8 cellular contexts compared by ENCODE assay signal in the genomic region with DNA sequence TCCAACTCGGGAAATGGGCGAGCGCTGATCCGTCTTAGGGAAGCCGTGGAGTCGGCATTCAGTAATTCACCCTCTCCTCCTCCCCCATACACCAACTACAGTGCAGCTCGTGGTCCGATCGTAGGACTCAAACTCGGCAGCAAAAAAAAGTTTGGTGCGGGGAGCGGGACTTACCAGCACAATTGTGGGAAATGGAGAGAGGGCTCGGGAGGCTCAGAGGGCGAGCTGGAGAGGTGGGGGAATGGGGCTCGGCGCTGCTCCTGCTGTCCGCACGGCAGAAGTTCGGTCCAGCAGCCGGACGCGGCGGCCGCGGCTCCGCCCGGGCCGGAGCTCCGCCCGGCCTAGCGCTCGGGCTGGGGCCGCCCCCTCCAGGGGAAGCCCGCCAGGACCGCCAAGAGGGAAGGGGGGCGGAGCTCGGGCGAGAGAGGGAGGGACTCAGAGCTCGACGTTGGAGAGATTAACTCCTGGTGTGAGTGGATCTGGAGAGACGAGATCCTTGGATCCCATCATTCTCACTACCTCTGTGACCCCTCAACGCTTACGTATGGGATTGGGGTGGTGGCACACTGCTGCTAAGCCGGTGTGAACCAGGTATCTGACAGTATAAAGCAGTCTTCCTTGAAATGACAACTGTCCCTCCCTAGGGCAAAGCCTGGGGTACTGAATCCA. TPM values are rescaled to one million over a fixed set of nuclear protein-coding genes. Genes with fewer than 3 reads are reported as not detected.
DNase-seq lines count a peak whose midpoint lies in the region; ATAC-seq and TF ChIP-seq lines count a peak whose summit lies in the region.

No MANE protein-coding gene starts in this region.

- H3K27me3 ChIP-seq in brain microvascular endothelial cell (replicated peaks) (no peaks in the 10 kb centered on the region), skeletal muscle tissue (ENCODE audit: control insufficient read depth in 3 of 3, insufficient read depth in 3 of 3, low read length in 3 of 3) (no peaks in the 10 kb centered on the region)

- H3K4me1 ChIP-seq in skeletal muscle tissue (ENCODE audit: control insufficient read depth in 3 of 3, insufficient read depth in 3 of 3, low read length in 3 of 3), result peaks cover 16 to 26% (median 17%) of the 10 kb centered on the region in 3 donors

- H3K9ac ChIP-seq in skeletal muscle tissue (ENCODE audit: low read depth in 1 of 3, low read length in 3 of 3), result peak overlapping the region; percentile 81 to 89 (median 88)

- H3K4me3 ChIP-seq in brain microvascular endothelial cell (ENCODE audit: low read depth, low read length), result peak overlapping the region; percentile 91
- H3K4me3 ChIP-seq in iPS-18c (ENCODE audit: insufficient read depth, low read depth, low read length), result peak overlapping the region; percentile 99
- peak overlapping the region; percentile 93 to 97 (median 97) for H3K4me3 ChIP-seq in skeletal muscle tissue (ENCODE audit: low read length in 3 of 3)

- H3K9me3 ChIP-seq in iPS-18c (ENCODE audit: control insufficient read depth, insufficient read depth, low read length) (no peaks in the 10 kb centered on the region), skeletal muscle tissue (ENCODE audit: control insufficient read depth in 3 of 3, low read length in 3 of 3) (no peaks in the 10 kb centered on the region)

- in situ Hi-C loops in brain microvascular endothelial cell (cut with HindIII; ENCODE audit: low pct_ligation_motif_present, low sequenced_read_pairs), result no loop called here

- TF ChIP-seq CTCF in brain microvascular endothelial cell (IDR thresholded peaks at IDR 0.05; ENCODE audit: low read depth, low read length, missing control alignments), result no peak

- H3K27ac ChIP-seq in brain microvascular endothelial cell (peak overlapping the region; percentile 55), skeletal muscle tissue (ENCODE audit: low read depth, low read length) (peak overlapping the region; percentile 83)

- ATAC-seq in HG03025 (IDR thresholded peaks at IDR 0.05; ENCODE audit: low FRiP score, unreplicated experiment), result peak; percentile 61

- DNase-seq in NK-92 treated with Interleukin-12 subunit alpha and Interleukin-12 subunit beta, amount 100 ng/mL, for 24 hours (lab: John Stamatoyannopoulos, UW), result peak; percentile 73
- DNase-seq in NK-92 (lab: John Stamatoyannopoulos, UW; ENCODE audit: unreplicated experiment) (no peak), NCI-H2107 (lab: John Stamatoyannopoulos, UW) (peak; percentile 54), UCSD-AML1 (lab: John Stamatoyannopoulos, UW; ENCODE audit: unreplicated experiment) (peak; percentile 86), brain microvascular endothelial cell (peak; percentile 75)

- H3K36me3 ChIP-seq in brain microvascular endothelial cell (replicated peaks), result peaks cover 21% of the 10 kb centered on the region
- H3K36me3 ChIP-seq in skeletal muscle tissue (ENCODE audit: control insufficient read depth in 3 of 3, insufficient read depth in 3 of 3, low read length in 3 of 3), result peaks cover 19 to 24% (median 21%) of the 10 kb centered on the region in 3 donors

RNA-seq across cellular contexts. Expression of gene PIAS3, which starts 0.7 kb away (rescaled TPM):
- 5.7 TPM for total RNA-seq in skeletal muscle tissue

RNA-seq across cellular contexts. Expression of gene NUDT17, which starts 14.2 kb away (rescaled TPM):
- total RNA-seq in skeletal muscle tissue, result 8.9 TPM

RNA-seq across cellular contexts. Expression of gene ANKRD35, which starts 26.0 kb away (rescaled TPM):
- total RNA-seq in skeletal muscle tissue, result 1.6 TPM

RNA-seq across cellular contexts. Expression of gene POLR3C, which starts 35.6 kb away (rescaled TPM):
- total RNA-seq in skeletal muscle tissue, result 22.4 TPM

RNA-seq across cellular contexts. Expression of gene RNF115, which starts 35.7 kb away (rescaled TPM):
- 13.6 TPM for total RNA-seq in skeletal muscle tissue
